In genomic region chr11:70387564-70387963, GRCh38 we compare ENCODE assay signal across 16 cellular contexts. TPM values are rescaled to one million over a fixed set of nuclear protein-coding genes. Genes with fewer than 3 reads are reported as not detected.
DNase-seq lines count a peak whose midpoint lies in the region; ATAC-seq and TF ChIP-seq lines count a peak whose summit lies in the region.
"Had no signal": no experiment of that assay in that cellular context is flagged by ENCODE, and none has a peak within 500 bp of the region (broad histone marks: within the 10 kb centered on the region; RNA-seq: fewer than 3 reads in every experiment).

No MANE protein-coding gene starts in this region.

- H3K36me3 Mint-ChIP-seq in WTC11 (peaks cover 34% of the 10 kb centered on the region), nephron progenitor cell (ENCODE audit: low read depth) (peaks cover 61% of the 10 kb centered on the region)

- no peak for TF ChIP-seq CTCF in WTC11 (IDR thresholded peaks at IDR 0.05)
- no peak for TF ChIP-seq CTCF in nephron progenitor cell (IDR thresholded peaks at IDR 0.05)
- TF ChIP-seq CTCF in sigmoid colon (IDR thresholded peaks at IDR 0.05) = no peak
- TF ChIP-seq CTCF in breast epithelium (IDR thresholded peaks at IDR 0.05) = no peak
- TF ChIP-seq CTCF in testis (IDR thresholded peaks at IDR 0.05) = no peak

- H3K4me1 Mint-ChIP-seq in WTC11 = peaks cover 53% of the 10 kb centered on the region
- H3K4me1 Mint-ChIP-seq in nephron progenitor cell = peaks cover 12% of the 10 kb centered on the region
- H3K4me1 Mint-ChIP-seq: CD4-positive, alpha-beta memory T cell had no signal

- H3K9me3 Mint-ChIP-seq in WTC11 (no peaks in the 10 kb centered on the region), nephron progenitor cell (no peaks in the 10 kb centered on the region)
- H3K9me3 Mint-ChIP-seq: GM23338, HFFc6 had no signal

- H3K9me3 ChIP-seq in sigmoid colon (no peaks in the 10 kb centered on the region), breast epithelium (no peaks in the 10 kb centered on the region), testis (no peaks in the 10 kb centered on the region), MG63 (no peaks in the 10 kb centered on the region)
- H3K9me3 ChIP-seq: HAP-1 had no signal

- peaks cover 0 to 23% (median 21%) of the 10 kb centered on the region in 4 donors for H3K4me1 ChIP-seq in sigmoid colon
- H3K4me1 ChIP-seq in breast epithelium = no peaks in the 10 kb centered on the region
- H3K4me1 ChIP-seq in testis = no peaks in the 10 kb centered on the region

- H3K27me3 ChIP-seq in H7 (ENCODE audit: control insufficient read depth, insufficient read depth, low read length) = no peaks in the 10 kb centered on the region
- H3K27me3 ChIP-seq in sigmoid colon = no peaks in the 10 kb centered on the region
- H3K27me3 ChIP-seq in breast epithelium = no peaks in the 10 kb centered on the region
- no peaks in the 10 kb centered on the region for H3K27me3 ChIP-seq in testis
- H3K27me3 ChIP-seq in MG63 = no peaks in the 10 kb centered on the region

- CTCF ChIA-PET in WTC11 (lab: Charles Lee) = no interaction called here

- no peak for ATAC-seq in WTC11
- no peak for ATAC-seq in GM18870 (IDR thresholded peaks at IDR 0.05; ENCODE audit: unreplicated experiment)
- ATAC-seq: GM23338 had no signal

- peak; percentile 30 for DNase-seq in H7
- no peak for DNase-seq in WTC11 (ENCODE audit: low spot score)
- DNase-seq in nephron progenitor cell = no peak
- peak; percentile 24 for DNase-seq in sigmoid colon
- no peak for DNase-seq in breast epithelium (ENCODE audit: low spot score in 2 of 2)
- DNase-seq in testis = no peak
- DNase-seq in MG63 = no peak
- DNase-seq: C1 segment of cervical spinal cord; CD4-positive, alpha-beta memory T cell; COR-L47; DMS153; DND-41; HFFc6 had no signal

- intact Hi-C loops in sigmoid colon (cut with DNase I) (no loop called here), breast epithelium (cut with DNase I; ENCODE audit: low total_unique reads) (no loop called here), testis (cut with DNase I; ENCODE audit: low total_unique reads) (no loop called here)

- WGBS in sigmoid colon, 2 donors = 96% methylated on average over 4 of the region's 4 CpGs
- 82 to 90% methylated on average over 4 of the region's 4 CpGs for WGBS in testis, 2 donors

- H3K4me3 ChIP-seq in H7 (ENCODE audit: insufficient read depth, low read depth, low read length) = no peak overlapping the region
- no peak overlapping the region for H3K4me3 ChIP-seq in sigmoid colon
- no peak overlapping the region for H3K4me3 ChIP-seq in breast epithelium
- no peak overlapping the region for H3K4me3 ChIP-seq in testis
- no peak overlapping the region for H3K4me3 ChIP-seq in MG63
- H3K4me3 ChIP-seq: GM23338, HAP-1 had no signal

- TF ChIP-seq POLR2A in sigmoid colon (IDR thresholded peaks at IDR 0.05) = no peak
- TF ChIP-seq POLR2A in breast epithelium (IDR thresholded peaks at IDR 0.05) = no peak
- no peak for TF ChIP-seq POLR2A in testis (IDR thresholded peaks at IDR 0.05)

- H3K27ac Mint-ChIP-seq in WTC11 (peak overlapping the region; percentile 92; the same call in 1 of the 2 replicates), nephron progenitor cell (peak overlapping the region; percentile 75)
- H3K27ac Mint-ChIP-seq: GM23338, HFFc6 had no signal

- no peak for TF ChIP-seq EP300 in sigmoid colon (IDR thresholded peaks at IDR 0.05)

- H3K36me3 ChIP-seq in H7 (replicated peaks; ENCODE audit: control insufficient read depth, insufficient read depth, low read length) = peaks cover 7% of the 10 kb centered on the region
- peaks cover 0 to 4% (median 0%) of the 10 kb centered on the region in 4 donors for H3K36me3 ChIP-seq in sigmoid colon
- no peaks in the 10 kb centered on the region for H3K36me3 ChIP-seq in breast epithelium
- no peaks in the 10 kb centered on the region for H3K36me3 ChIP-seq in testis (ENCODE audit: low read depth, missing control alignments)
- peaks cover 8% of the 10 kb centered on the region for H3K36me3 ChIP-seq in MG63

- H3K4me3 Mint-ChIP-seq in WTC11 (no peak overlapping the region), nephron progenitor cell (no peak overlapping the region)
- H3K4me3 Mint-ChIP-seq: CD4-positive, alpha-beta memory T cell; GM23338; HFFc6 had no signal

- H3K27me3 Mint-ChIP-seq in WTC11 (ENCODE audit: low read depth) = no peaks in the 10 kb centered on the region
- H3K27me3 Mint-ChIP-seq in nephron progenitor cell (ENCODE audit: low read depth, poor library complexity) = no peaks in the 10 kb centered on the region

- POLR2A ChIA-PET in WTC11 (lab: Charles Lee) = no interaction called here

- H3K27ac ChIP-seq in sigmoid colon (no peak overlapping the region), breast epithelium (no peak overlapping the region), testis (no peak overlapping the region)

TF ChIP-seq in WTC11, 78 proteins besides CTCF, POLR2A, EP300 and RAD21 (continues in another document):
- TF ChIP-seq GTF2I (CRISPR knock-in tag; conservative IDR thresholded peaks at IDR 0.05) (no peak), RORB (CRISPR knock-in tag; IDR thresholded peaks at IDR 0.05) (no peak), NR2C2 (CRISPR knock-in tag; IDR thresholded peaks at IDR 0.05) (no peak), HMGA2 (CRISPR knock-in tag; IDR thresholded peaks at IDR 0.05) (no peak), ZNF512 (CRISPR knock-in tag; IDR thresholded peaks at IDR 0.05; ENCODE audit: borderline replicate concordance) (no peak), ATF6 (CRISPR knock-in tag; IDR thresholded peaks at IDR 0.05) (no peak), JAZF1 (CRISPR knock-in tag; IDR thresholded peaks at IDR 0.05) (no peak), ZNF396 (CRISPR knock-in tag; IDR thresholded peaks at IDR 0.05; ENCODE audit: borderline replicate concordance) (no peak)
- TF ChIP-seq, protein P1, sequence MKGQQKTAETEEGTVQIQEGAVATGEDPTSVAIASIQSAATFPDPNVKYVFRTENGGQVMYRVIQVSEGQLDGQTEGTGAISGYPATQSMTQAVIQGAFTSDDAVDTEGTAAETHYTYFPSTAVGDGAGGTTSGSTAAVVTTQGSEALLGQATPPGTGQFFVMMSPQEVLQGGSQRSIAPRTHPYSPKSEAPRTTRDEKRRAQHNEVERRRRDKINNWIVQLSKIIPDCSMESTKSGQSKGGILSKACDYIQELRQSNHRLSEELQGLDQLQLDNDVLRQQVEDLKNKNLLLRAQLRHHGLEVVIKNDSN (CRISPR knock-in tag; IDR thresholded peaks at IDR 0.05) = no peak

RNA-seq across cellular contexts. Expression of gene CTTN, which starts 10.8 kb away (rescaled TPM):
- total RNA-seq in H7 (2014; rRNA removed; shearing (Covaris generic)) = 155 and 188 TPM in 2 replicates
- total RNA-seq in WTC11 (2021) (216 to 281 TPM (median 222 TPM) in 3 replicates), sigmoid colon (100 to 1,000 TPM; 128 to 312 (median 157) TPM), breast epithelium (100 to 1,000 TPM; 283 to 306 (median 285) TPM), testis (100 to 1,000 TPM; 354 to 377 TPM)
- polyA plus RNA-seq in sigmoid colon (100 to 1,000 TPM in 2 of 3 donors, 10 to 100 TPM in 1; 87.1 to 152 (median 102) TPM), testis (ENCODE audit: insufficient read depth, low read depth, low replicate concordance) (136 TPM)
- 153 and 159 TPM in 2 replicates for total RNA-seq in MG63 (2014; rRNA removed; shearing (Covaris generic); ENCODE audit: low replicate concordance)

Comparison
In these comparisons a context has a peak if more than half of its experiments do, and no peak if none do; other contexts are left out.
1. DNase-seq: peak in H7 (single experiment) and sigmoid colon (single experiment); none in WTC11 (single experiment), nephron progenitor cell (single experiment), breast epithelium (0 of 2), testis (single experiment) and MG63 (single experiment).